Comparison of ENCODE assay signal across 1 cellular context in the genomic region with DNA sequence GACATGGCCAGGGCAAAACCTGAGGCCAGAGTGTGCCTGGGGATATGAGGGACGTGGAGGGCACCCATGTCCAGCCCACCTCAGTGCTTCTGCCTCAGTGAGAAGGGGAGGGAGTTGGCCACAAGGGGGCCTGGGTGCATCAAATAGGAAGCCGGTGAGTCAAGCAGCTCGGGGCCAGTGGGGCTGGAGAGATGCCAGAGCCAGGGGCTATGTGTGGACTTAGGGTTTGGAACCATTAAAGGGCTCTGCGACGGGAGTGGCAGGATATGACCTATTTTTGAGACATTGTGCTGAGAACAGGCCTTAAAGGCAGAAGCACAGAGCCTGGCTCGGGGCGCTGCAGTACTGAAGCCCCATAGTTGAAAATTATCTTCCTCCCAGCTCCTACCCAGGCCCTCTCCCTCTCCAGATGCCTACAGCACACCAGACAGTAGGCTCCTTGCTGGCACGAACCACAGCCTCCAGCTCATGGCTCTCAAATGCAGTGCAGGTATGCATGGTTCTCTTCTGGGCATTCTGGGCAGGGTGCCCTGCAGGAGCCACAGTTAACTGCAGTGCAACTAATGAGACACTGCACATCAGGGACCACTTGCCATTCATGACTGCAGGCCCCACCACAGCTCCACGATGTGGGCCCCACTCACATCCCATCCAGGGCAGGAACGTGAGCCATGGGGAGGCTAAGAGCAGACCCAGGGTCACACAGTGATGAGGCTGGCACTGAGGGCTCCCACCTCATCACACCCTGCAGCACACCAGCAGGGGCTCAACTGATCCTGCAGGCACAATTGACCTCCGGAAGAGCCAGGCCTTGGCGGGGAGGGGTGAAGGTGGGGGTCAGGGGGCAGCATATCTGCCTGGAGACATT.
TF ChIP-seq lines count a peak whose summit lies in the region.

No MANE protein-coding gene starts in this region.

TF ChIP-seq in HepG2, 621 proteins besides CTCF, POLR2A, EP300 and RAD21 (continued from another document):
- TF ChIP-seq, protein P1, sequence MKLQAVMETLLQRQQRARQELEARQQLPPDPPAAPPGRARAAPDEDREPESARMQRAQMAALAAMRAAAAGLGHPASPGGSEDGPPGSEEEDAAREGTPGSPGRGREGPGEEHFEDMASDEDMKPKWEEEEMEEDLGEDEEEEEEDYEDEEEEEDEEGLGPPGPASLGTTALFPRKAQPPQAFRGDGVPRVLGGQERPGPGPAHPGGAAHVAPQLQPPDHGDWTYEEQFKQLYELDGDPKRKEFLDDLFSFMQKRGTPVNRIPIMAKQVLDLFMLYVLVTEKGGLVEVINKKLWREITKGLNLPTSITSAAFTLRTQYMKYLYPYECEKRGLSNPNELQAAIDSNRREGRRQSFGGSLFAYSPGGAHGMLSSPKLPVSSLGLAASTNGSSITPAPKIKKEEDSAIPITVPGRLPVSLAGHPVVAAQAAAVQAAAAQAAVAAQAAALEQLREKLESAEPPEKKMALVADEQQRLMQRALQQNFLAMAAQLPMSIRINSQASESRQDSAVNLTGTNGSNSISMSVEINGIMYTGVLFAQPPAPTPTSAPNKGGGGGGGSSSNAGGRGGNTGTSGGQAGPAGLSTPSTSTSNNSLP (IDR thresholded peaks at IDR 0.05; ENCODE audit: low read depth, low read length) = no peak
- TF ChIP-seq, protein P2, sequence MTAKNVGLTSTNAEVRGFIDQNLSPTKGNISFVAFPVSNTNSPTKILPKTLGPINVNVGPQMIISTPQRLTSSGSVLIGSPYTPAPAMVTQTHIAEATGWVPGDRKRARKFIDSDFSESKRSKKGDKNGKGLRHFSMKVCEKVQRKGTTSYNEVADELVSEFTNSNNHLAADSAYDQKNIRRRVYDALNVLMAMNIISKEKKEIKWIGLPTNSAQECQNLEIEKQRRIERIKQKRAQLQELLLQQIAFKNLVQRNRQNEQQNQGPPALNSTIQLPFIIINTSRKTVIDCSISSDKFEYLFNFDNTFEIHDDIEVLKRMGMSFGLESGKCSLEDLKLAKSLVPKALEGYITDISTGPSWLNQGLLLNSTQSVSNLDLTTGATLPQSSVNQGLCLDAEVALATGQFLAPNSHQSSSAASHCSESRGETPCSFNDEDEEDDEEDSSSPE (CRISPR knock-in tag; IDR thresholded peaks at IDR 0.05) = no peak
- TF ChIP-seq, protein P3, sequence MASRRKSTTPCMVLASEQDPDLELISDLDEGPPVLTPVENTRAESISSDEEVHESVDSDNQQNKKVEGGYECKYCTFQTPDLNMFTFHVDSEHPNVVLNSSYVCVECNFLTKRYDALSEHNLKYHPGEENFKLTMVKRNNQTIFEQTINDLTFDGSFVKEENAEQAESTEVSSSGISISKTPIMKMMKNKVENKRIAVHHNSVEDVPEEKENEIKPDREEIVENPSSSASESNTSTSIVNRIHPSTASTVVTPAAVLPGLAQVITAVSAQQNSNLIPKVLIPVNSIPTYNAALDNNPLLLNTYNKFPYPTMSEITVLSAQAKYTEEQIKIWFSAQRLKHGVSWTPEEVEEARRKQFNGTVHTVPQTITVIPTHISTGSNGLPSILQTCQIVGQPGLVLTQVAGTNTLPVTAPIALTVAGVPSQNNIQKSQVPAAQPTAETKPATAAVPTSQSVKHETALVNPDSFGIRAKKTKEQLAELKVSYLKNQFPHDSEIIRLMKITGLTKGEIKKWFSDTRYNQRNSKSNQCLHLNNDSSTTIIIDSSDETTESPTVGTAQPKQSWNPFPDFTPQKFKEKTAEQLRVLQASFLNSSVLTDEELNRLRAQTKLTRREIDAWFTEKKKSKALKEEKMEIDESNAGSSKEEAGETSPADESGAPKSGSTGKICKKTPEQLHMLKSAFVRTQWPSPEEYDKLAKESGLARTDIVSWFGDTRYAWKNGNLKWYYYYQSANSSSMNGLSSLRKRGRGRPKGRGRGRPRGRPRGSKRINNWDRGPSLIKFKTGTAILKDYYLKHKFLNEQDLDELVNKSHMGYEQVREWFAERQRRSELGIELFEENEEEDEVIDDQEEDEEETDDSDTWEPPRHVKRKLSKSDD (CRISPR knock-in tag; IDR thresholded peaks at IDR 0.05; ENCODE audit: low read depth) = no peak
